14 cellular contexts compared by ENCODE assay signal in the genomic region with DNA sequence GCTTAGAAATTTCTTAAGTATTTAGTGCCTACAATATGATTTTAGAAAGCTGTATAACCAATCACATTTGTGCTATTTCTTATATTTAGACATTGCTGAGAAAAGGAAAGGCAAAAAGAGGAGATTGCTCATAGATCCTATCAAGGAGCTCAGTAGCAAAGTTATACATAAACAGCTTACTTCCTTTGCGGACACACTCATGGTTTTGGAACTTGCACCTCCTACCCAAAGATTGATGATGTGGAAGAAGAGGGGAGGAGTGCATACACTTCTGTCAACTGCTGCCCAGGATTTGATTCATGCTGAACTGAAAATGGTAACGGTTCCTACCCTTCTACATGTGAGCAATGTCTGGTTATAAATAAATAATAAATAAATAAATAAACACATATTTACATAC.
DNase-seq lines count a peak whose midpoint lies in the region; ATAC-seq lines count a peak whose summit lies in the region.
"Had no signal": no experiment of that assay in that cellular context is flagged by ENCODE, and none has a peak within 500 bp of the region (broad histone marks: within the 10 kb centered on the region; RNA-seq: fewer than 3 reads in every experiment).

No MANE protein-coding gene starts in this region.

- peak; percentile 78 for DNase-seq in AG20443 (ENCODE audit: low spot score)
- DNase-seq in HPDE6-E6E7 (ENCODE audit: extremely low spot score): peak; percentile 26
- peak; percentile 75 for DNase-seq in amniotic stem cell (lab: John Stamatoyannopoulos, UW)
- DNase-seq in iris pigment epithelial cell (ENCODE audit: low read depth): peak; percentile 96
- DNase-seq in head of caudate nucleus: no peak
- DNase-seq in islet precursor cell: no peak
- DNase-seq: activated naive CD4-positive, alpha-beta T cell treated with anti-CD3 and anti-CD28 coated beads, Interleukin-2, amount 50 U/mL, for 16 hours; Caco-2; effector memory CD8-positive, alpha-beta T cell; naive thymus-derived CD8-positive, alpha-beta T cell; NCI-H1092 treated with DMSO at 0.1 percent for 48 hours; NCI-H526 treated with DMSO at 0.1 percent for 48 hours had no signal

- no peak for ATAC-seq in GM18498 (IDR thresholded peaks at IDR 0.05; ENCODE audit: unreplicated experiment)
- no peak for ATAC-seq in HG02571 (IDR thresholded peaks at IDR 0.05; ENCODE audit: unreplicated experiment)
- ATAC-seq: effector memory CD8-positive, alpha-beta T cell; naive thymus-derived CD8-positive, alpha-beta T cell had no signal

- intact Hi-C loops in head of caudate nucleus (cut with DNase I): no loop called here

Comparison
In these comparisons a context has a peak if more than half of its experiments do, and no peak if none do; other contexts are left out.
1. DNase-seq: peak in AG20443 (single experiment), HPDE6-E6E7 (single experiment), amniotic stem cell (single experiment) and iris pigment epithelial cell (single experiment); none in head of caudate nucleus (0 of 42) and islet precursor cell (single experiment).